In the genomic region with DNA sequence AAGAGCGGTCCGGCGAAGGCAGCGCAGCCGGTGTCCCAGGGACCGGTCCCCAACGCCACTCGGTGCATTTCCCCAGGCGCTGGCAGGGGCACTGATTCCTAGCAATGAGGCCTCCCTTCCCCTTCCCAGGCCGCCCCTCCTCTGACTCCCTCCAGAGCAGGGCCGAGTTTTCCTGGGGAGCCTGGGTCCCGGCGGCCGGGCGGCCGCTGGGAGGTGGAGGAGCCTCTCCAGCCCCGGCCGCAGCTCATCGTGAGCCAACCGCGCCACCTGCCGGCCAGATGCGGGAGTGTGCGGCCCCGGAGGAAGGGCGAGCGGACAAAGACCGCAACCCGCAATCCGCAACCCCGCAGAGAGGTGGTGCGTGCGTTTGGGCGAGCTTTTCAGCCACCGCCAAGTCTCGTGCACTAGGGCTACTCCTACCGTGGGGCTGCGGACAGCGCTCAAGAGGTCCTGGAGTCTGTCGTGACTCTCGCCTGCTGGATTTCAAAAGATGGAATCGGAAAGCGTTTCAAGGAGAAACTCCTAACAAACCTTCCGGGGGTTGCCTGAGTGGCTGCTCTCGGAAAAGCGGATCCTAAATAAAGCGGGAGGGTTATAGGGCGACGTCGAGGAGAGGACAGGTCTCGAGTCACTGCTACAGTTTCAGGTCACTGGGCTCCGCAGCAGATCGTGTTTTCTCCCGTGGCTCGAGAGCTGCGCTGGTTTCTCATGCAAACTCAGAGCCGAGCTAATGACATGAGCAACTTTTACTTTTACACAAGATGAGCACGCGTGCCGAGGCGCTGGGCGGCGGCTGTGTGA, we compare ENCODE assay signal across 8 cellular contexts. TPM values are rescaled to one million over a fixed set of nuclear protein-coding genes. Genes with fewer than 3 reads are reported as not detected.
DNase-seq lines count a peak whose midpoint lies in the region; ATAC-seq lines count a peak whose summit lies in the region.

No MANE protein-coding gene starts in this region.

- peak; percentile 35 for ATAC-seq in GM18873 (IDR thresholded peaks at IDR 0.05; ENCODE audit: low FRiP score, unreplicated experiment)
- ATAC-seq in HG03135 (IDR thresholded peaks at IDR 0.05; ENCODE audit: unreplicated experiment), result peak; percentile 61
- peak; percentile 69 for ATAC-seq in left colon

- intact Hi-C loops in left colon (cut with DNase I, micrococcal nuclease), result loop anchor here in 1 of 2 donors (2.0 to 10.0 kb wide), 2 partner anchors 391 to 889 kb away; no protein-coding TSS in a partner anchor

- DNase-seq in AG08396 (ENCODE audit: low spot score) (peak; percentile 91), NCI-H2227 treated with DMSO at 0.1 percent for 48 hours (lab: John Stamatoyannopoulos, UW) (peak; percentile 87), left colon (peak; percentile 66 to 90)
- DNase-seq in activated CD4-positive, alpha-beta T cell treated with anti-CD3 and anti-CD28 coated beads for 24 hours (ENCODE audit: low read depth in 2 of 2), result peak; percentile 62 to 75
- DNase-seq in stimulated activated CD4-positive, alpha-beta T cell treated with anti-CD3 and anti-CD28 coated beads, Interleukin-1b, Interleukin-23, amount 100 ng/mL, for 4 hours (ENCODE audit: low read depth in 2 of 2), result peak; percentile 75 to 78

- peak overlapping the region; percentile 69 for H3K27ac ChIP-seq in cingulate gyrus (ENCODE audit: low read depth, low read length)

RNA-seq across cellular contexts. Expression of a gene that starts 1.5 kb away (rescaled TPM):
- total RNA-seq in left colon, result 10 to 100 TPM; 16.5 to 21.2 TPM

Comparison
In these comparisons a context has a peak if more than half of its experiments do, and no peak if none do; other contexts are left out.
1. Peak in every context shown above with its lines: DNase-seq, ATAC-seq and H3K27ac ChIP-seq.